In the genomic region with DNA sequence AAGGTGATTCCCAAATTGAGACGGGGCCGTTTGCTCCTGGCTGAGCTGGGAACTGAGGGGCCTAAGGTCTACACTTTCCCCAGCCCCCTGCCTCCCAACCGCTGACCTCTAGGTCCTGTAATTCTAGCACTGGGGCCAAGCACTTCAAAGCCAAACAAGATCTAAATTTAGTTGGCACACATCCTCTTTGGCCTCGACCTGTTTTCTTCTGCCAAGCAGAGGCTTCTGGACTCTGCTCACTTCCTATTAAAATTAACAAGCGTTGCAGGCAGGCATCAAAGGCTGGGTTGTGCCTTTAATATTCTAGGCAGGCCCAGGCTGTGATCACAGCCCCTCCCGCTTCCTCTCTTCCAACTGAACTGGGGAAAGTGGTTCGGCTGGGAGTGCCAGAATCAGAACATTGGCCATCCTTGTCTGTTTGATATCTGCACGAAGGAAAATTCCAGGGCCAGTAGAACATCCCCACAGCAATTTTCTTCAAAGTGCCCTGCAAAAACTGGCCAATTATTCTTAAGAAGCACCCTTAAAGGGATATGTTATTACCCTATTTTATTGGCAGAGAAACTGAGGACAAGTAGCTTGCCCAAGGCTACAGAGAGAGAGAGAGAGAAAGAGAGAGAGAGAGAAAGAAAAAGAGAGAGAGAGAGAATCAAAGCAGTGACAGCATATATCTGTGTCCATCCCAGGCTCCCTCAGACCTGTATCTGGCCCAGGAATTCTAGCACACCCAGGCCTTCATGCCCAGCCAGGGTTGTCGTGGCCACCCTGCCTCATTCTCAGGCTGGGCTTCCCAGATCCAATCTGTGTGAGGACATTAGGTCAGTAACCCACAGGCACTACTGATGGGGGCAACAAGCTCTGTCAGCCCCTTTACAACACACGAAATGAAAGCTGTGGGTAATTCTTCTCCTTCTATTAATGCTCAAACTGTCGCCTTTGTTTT, we compare ENCODE assay signal across 1 cellular context.
A peak's percentile ranks its signal among the peaks of the same experiment; 100 is the strongest.
TF ChIP-seq lines count a peak whose summit lies in the region.

No MANE protein-coding gene starts in this region.

TF ChIP-seq in HepG2, 621 proteins besides CTCF, POLR2A, EP300 and RAD21 (continued from another document and continues in another):
- peak; percentile 95 for TF ChIP-seq TCF7 (IDR thresholded peaks at IDR 0.05; ENCODE audit: low read depth)
- TF ChIP-seq ZNF343 (CRISPR knock-in tag; IDR thresholded peaks at IDR 0.05) = peak; percentile 51; the same call in 1 of the 2 replicates
- TF ChIP-seq, protein P1, sequence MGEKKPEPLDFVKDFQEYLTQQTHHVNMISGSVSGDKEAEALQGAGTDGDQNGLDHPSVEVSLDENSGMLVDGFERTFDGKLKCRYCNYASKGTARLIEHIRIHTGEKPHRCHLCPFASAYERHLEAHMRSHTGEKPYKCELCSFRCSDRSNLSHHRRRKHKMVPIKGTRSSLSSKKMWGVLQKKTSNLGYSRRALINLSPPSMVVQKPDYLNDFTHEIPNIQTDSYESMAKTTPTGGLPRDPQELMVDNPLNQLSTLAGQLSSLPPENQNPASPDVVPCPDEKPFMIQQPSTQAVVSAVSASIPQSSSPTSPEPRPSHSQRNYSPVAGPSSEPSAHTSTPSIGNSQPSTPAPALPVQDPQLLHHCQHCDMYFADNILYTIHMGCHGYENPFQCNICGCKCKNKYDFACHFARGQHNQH (CRISPR knock-in tag; IDR thresholded peaks at IDR 0.05) = peak; percentile 90
- peak; percentile 31; the same call in 1 of the 2 replicates for TF ChIP-seq ZSCAN25 (CRISPR knock-in tag; IDR thresholded peaks at IDR 0.05)
- TF ChIP-seq, protein P2, sequence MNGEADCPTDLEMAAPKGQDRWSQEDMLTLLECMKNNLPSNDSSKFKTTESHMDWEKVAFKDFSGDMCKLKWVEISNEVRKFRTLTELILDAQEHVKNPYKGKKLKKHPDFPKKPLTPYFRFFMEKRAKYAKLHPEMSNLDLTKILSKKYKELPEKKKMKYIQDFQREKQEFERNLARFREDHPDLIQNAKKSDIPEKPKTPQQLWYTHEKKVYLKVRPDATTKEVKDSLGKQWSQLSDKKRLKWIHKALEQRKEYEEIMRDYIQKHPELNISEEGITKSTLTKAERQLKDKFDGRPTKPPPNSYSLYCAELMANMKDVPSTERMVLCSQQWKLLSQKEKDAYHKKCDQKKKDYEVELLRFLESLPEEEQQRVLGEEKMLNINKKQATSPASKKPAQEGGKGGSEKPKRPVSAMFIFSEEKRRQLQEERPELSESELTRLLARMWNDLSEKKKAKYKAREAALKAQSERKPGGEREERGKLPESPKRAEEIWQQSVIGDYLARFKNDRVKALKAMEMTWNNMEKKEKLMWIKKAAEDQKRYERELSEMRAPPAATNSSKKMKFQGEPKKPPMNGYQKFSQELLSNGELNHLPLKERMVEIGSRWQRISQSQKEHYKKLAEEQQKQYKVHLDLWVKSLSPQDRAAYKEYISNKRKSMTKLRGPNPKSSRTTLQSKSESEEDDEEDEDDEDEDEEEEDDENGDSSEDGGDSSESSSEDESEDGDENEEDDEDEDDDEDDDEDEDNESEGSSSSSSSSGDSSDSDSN (CRISPR knock-in tag; IDR thresholded peaks at IDR 0.05) = peak; percentile 55
- TF ChIP-seq, protein P3, sequence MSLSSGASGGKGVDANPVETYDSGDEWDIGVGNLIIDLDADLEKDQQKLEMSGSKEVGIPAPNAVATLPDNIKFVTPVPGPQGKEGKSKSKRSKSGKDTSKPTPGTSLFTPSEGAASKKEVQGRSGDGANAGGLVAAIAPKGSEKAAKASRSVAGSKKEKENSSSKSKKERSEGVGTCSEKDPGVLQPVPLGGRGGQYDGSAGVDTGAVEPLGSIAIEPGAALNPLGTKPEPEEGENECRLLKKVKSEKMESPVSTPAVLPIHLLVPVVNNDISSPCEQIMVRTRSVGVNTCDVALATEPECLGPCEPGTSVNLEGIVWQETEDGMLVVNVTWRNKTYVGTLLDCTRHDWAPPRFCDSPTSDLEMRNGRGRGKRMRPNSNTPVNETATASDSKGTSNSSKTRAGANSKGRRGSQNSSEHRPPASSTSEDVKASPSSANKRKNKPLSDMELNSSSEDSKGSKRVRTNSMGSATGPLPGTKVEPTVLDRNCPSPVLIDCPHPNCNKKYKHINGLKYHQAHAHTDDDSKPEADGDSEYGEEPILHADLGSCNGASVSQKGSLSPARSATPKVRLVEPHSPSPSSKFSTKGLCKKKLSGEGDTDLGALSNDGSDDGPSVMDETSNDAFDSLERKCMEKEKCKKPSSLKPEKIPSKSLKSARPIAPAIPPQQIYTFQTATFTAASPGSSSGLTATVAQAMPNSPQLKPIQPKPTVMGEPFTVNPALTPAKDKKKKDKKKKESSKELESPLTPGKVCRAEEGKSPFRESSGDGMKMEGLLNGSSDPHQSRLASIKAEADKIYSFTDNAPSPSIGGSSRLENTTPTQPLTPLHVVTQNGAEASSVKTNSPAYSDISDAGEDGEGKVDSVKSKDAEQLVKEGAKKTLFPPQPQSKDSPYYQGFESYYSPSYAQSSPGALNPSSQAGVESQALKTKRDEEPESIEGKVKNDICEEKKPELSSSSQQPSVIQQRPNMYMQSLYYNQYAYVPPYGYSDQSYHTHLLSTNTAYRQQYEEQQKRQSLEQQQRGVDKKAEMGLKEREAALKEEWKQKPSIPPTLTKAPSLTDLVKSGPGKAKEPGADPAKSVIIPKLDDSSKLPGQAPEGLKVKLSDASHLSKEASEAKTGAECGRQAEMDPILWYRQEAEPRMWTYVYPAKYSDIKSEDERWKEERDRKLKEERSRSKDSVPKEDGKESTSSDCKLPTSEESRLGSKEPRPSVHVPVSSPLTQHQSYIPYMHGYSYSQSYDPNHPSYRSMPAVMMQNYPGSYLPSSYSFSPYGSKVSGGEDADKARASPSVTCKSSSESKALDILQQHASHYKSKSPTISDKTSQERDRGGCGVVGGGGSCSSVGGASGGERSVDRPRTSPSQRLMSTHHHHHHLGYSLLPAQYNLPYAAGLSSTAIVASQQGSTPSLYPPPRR (CRISPR knock-in tag; IDR thresholded peaks at IDR 0.05; ENCODE audit: borderline replicate concordance) = peak; percentile 90
- TF ChIP-seq NCOR1 (IDR thresholded peaks at IDR 0.05; ENCODE audit: borderline replicate concordance, low read length) = peak; percentile 57; the same call in 1 of the 2 replicates
- TF ChIP-seq STAG1 (CRISPR knock-in tag; IDR thresholded peaks at IDR 0.05) = 0 out of 2 replicates have a peak, but pooled peaks have one; percentile 8
- TF ChIP-seq ZNF713 (CRISPR knock-in tag; IDR thresholded peaks at IDR 0.05) = 0 out of 2 replicates have a peak, but pooled peaks have one; percentile 81
- TF ChIP-seq, protein P4, sequence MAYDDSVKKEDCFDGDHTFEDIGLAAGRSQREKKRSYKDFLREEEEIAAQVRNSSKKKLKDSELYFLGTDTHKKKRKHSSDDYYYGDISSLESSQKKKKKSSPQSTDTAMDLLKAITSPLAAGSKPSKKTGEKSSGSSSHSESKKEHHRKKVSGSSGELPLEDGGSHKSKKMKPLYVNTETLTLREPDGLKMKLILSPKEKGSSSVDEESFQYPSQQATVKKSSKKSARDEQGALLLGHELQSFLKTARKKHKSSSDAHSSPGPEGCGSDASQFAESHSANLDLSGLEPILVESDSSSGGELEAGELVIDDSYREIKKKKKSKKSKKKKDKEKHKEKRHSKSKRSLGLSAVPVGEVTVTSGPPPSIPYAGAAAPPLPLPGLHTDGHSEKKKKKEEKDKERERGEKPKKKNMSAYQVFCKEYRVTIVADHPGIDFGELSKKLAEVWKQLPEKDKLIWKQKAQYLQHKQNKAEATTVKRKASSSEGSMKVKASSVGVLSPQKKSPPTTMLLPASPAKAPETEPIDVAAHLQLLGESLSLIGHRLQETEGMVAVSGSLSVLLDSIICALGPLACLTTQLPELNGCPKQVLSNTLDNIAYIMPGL (CRISPR knock-in tag; IDR thresholded peaks at IDR 0.05; ENCODE audit: borderline replicate concordance in 1 of 2, low read depth in 1 of 2) = peak in 1 of 2 experiments; percentile 35; a peak in 1 of 4 replicates
- TF ChIP-seq ZSCAN5A (CRISPR knock-in tag; IDR thresholded peaks at IDR 0.05; ENCODE audit: borderline replicate concordance) = 0 out of 2 replicates have a peak, but pooled peaks have one; percentile 23
- TF ChIP-seq ZMAT3 (CRISPR knock-in tag; conservative IDR thresholded peaks at IDR 0.05) = 0 out of 2 replicates have a peak, but pooled peaks have one; percentile 41
- TF ChIP-seq ZNF710 (CRISPR knock-in tag; IDR thresholded peaks at IDR 0.05; ENCODE audit: borderline replicate concordance) = no peak
- peak; percentile 28; the same call in 1 of the 2 replicates for TF ChIP-seq ZFY (CRISPR knock-in tag; IDR thresholded peaks at IDR 0.05)
- TF ChIP-seq NFATC3 (CRISPR knock-in tag; IDR thresholded peaks at IDR 0.05) = no peak
- no peak for TF ChIP-seq RELA (CRISPR knock-in tag; IDR thresholded peaks at IDR 0.05)
- no peak for TF ChIP-seq ZNF781 (CRISPR knock-in tag; IDR thresholded peaks at IDR 0.05; ENCODE audit: borderline replicate concordance, not compliant biosample characterization)
- TF ChIP-seq MXD4 (CRISPR knock-in tag; IDR thresholded peaks at IDR 0.05) = no peak
- TF ChIP-seq, protein P5, sequence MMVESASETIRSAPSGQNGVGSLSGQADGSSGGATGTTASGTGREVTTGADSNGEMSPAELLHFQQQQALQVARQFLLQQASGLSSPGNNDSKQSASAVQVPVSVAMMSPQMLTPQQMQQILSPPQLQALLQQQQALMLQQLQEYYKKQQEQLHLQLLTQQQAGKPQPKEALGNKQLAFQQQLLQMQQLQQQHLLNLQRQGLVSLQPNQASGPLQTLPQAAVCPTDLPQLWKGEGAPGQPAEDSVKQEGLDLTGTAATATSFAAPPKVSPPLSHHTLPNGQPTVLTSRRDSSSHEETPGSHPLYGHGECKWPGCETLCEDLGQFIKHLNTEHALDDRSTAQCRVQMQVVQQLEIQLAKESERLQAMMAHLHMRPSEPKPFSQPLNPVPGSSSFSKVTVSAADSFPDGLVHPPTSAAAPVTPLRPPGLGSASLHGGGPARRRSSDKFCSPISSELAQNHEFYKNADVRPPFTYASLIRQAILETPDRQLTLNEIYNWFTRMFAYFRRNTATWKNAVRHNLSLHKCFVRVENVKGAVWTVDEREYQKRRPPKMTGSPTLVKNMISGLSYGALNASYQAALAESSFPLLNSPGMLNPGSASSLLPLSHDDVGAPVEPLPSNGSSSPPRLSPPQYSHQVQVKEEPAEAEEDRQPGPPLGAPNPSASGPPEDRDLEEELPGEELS (CRISPR knock-in tag; IDR thresholded peaks at IDR 0.05) = peak; percentile 90
- TF ChIP-seq, protein P6, sequence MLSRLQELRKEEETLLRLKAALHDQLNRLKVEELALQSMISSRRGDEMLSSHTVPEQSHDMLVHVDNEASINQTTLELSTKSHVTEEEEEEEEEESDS (CRISPR knock-in tag; IDR thresholded peaks at IDR 0.05; ENCODE audit: borderline replicate concordance) = no peak
- TF ChIP-seq ARID5B (CRISPR knock-in tag; IDR thresholded peaks at IDR 0.05) = peak; percentile 94
- peak; percentile 83 for TF ChIP-seq SAP130 (CRISPR knock-in tag; IDR thresholded peaks at IDR 0.05; ENCODE audit: low read depth)
- peak; percentile 29; the same call in 1 of the 2 replicates for TF ChIP-seq FOXK1 (CRISPR knock-in tag; IDR thresholded peaks at IDR 0.05; ENCODE audit: borderline replicate concordance, low read depth)
- TF ChIP-seq HMG20B (CRISPR knock-in tag; conservative IDR thresholded peaks at IDR 0.05) = 0 out of 2 replicates have a peak, but pooled peaks have one; percentile 54
- TF ChIP-seq SAFB2 (CRISPR knock-in tag; IDR thresholded peaks at IDR 0.05; ENCODE audit: borderline replicate concordance, low read depth) = no peak
- peak; percentile 84 for TF ChIP-seq ZNF629 (CRISPR knock-in tag; conservative IDR thresholded peaks at IDR 0.05)
- TF ChIP-seq ZMYM3 (CRISPR knock-in tag; IDR thresholded peaks at IDR 0.05) = peak; percentile 84
- TF ChIP-seq, protein P7, sequence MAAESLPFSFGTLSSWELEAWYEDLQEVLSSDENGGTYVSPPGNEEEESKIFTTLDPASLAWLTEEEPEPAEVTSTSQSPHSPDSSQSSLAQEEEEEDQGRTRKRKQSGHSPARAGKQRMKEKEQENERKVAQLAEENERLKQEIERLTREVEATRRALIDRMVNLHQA (CRISPR knock-in tag; IDR thresholded peaks at IDR 0.05) = no peak
- 0 out of 2 replicates have a peak, but pooled peaks have one; percentile 30 for TF ChIP-seq ZNF263 (CRISPR knock-in tag; IDR thresholded peaks at IDR 0.05)
